In genomic region chr1:35284852-35285251, GRCh38 we compare ENCODE assay signal across 2 cellular contexts.
TF ChIP-seq lines count a peak whose summit lies in the region.

No MANE protein-coding gene starts in this region.

TF ChIP-seq in GM23338, 12 proteins besides CTCF, POLR2A, EP300 and RAD21:
- TF ChIP-seq POLR2AphosphoS5 (IDR thresholded peaks at IDR 0.05; ENCODE audit: low read depth) (no peak), ZNF114 (CRISPR knock-in tag; IDR thresholded peaks at IDR 0.05) (no peak), ZNF331 (CRISPR knock-in tag; IDR thresholded peaks at IDR 0.05; ENCODE audit: low read depth) (no peak), EZH2phosphoT487 (IDR thresholded peaks at IDR 0.05; ENCODE audit: unreplicated experiment) (no peak), STAT1 (IDR thresholded peaks at IDR 0.05; ENCODE audit: unreplicated experiment) (no peak), NANOG (IDR thresholded peaks at IDR 0.05; ENCODE audit: borderline replicate concordance) (no peak), CREB1 (CRISPR knock-in tag; IDR thresholded peaks at IDR 0.05; ENCODE audit: low read depth) (no peak), EZH2 (IDR thresholded peaks at IDR 0.05; ENCODE audit: low read depth, unreplicated experiment) (no peak), JUNB (IDR thresholded peaks at IDR 0.05; ENCODE audit: unreplicated experiment) (no peak)
- TF ChIP-seq, protein P1, sequence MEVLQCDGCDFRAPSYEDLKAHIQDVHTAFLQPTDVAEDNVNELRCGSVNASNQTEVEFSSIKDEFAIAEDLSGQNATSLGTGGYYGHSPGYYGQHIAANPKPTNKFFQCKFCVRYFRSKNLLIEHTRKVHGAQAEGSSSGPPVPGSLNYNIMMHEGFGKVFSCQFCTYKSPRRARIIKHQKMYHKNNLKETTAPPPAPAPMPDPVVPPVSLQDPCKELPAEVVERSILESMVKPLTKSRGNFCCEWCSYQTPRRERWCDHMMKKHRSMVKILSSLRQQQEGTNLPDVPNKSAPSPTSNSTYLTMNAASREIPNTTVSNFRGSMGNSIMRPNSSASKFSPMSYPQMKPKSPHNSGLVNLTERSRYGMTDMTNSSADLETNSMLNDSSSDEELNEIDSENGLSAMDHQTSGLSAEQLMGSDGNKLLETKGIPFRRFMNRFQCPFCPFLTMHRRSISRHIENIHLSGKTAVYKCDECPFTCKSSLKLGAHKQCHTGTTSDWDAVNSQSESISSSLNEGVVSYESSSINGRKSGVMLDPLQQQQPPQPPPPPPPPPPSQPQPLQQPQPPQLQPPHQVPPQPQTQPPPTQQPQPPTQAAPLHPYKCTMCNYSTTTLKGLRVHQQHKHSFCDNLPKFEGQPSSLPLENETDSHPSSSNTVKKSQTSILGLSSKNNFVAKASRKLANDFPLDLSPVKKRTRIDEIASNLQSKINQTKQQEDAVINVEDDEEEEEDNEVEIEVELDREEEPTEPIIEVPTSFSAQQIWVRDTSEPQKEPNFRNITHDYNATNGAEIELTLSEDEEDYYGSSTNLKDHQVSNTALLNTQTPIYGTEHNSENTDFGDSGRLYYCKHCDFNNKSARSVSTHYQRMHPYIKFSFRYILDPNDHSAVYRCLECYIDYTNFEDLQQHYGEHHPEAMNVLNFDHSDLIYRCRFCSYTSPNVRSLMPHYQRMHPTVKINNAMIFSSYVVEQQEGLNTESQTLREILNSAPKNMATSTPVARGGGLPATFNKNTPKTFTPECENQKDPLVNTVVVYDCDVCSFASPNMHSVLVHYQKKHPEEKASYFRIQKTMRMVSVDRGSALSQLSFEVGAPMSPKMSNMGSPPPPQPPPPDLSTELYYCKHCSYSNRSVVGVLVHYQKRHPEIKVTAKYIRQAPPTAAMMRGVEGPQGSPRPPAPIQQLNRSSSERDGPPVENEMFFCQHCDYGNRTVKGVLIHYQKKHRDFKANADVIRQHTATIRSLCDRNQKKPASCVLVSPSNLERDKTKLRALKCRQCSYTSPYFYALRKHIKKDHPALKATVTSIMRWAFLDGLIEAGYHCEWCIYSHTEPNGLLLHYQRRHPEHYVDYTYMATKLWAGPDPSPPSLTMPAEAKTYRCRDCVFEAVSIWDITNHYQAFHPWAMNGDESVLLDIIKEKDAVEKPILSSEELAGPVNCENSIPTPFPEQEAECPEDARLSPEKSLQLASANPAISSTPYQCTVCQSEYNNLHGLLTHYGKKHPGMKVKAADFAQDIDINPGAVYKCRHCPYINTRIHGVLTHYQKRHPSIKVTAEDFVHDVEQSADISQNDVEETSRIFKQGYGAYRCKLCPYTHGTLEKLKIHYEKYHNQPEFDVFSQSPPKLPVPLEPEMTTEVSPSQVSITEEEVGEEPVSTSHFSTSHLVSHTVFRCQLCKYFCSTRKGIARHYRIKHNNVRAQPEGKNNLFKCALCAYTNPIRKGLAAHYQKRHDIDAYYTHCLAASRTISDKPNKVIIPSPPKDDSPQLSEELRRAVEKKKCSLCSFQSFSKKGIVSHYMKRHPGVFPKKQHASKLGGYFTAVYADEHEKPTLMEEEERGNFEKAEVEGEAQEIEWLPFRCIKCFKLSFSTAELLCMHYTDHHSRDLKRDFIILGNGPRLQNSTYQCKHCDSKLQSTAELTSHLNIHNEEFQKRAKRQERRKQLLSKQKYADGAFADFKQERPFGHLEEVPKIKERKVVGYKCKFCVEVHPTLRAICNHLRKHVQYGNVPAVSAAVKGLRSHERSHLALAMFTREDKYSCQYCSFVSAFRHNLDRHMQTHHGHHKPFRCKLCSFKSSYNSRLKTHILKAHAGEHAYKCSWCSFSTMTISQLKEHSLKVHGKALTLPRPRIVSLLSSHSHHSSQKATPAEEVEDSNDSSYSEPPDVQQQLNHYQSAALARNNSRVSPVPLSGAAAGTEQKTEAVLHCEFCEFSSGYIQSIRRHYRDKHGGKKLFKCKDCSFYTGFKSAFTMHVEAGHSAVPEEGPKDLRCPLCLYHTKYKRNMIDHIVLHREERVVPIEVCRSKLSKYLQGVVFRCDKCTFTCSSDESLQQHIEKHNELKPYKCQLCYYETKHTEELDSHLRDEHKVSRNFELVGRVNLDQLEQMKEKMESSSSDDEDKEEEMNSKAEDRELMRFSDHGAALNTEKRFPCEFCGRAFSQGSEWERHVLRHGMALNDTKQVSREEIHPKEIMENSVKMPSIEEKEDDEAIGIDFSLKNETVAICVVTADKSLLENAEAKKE (CRISPR knock-in tag; IDR thresholded peaks at IDR 0.05) = no peak
- TF ChIP-seq, protein P2, sequence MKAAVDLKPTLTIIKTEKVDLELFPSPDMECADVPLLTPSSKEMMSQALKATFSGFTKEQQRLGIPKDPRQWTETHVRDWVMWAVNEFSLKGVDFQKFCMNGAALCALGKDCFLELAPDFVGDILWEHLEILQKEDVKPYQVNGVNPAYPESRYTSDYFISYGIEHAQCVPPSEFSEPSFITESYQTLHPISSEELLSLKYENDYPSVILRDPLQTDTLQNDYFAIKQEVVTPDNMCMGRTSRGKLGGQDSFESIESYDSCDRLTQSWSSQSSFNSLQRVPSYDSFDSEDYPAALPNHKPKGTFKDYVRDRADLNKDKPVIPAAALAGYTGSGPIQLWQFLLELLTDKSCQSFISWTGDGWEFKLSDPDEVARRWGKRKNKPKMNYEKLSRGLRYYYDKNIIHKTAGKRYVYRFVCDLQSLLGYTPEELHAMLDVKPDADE (IDR thresholded peaks at IDR 0.05) = no peak
- TF ChIP-seq, protein P3, sequence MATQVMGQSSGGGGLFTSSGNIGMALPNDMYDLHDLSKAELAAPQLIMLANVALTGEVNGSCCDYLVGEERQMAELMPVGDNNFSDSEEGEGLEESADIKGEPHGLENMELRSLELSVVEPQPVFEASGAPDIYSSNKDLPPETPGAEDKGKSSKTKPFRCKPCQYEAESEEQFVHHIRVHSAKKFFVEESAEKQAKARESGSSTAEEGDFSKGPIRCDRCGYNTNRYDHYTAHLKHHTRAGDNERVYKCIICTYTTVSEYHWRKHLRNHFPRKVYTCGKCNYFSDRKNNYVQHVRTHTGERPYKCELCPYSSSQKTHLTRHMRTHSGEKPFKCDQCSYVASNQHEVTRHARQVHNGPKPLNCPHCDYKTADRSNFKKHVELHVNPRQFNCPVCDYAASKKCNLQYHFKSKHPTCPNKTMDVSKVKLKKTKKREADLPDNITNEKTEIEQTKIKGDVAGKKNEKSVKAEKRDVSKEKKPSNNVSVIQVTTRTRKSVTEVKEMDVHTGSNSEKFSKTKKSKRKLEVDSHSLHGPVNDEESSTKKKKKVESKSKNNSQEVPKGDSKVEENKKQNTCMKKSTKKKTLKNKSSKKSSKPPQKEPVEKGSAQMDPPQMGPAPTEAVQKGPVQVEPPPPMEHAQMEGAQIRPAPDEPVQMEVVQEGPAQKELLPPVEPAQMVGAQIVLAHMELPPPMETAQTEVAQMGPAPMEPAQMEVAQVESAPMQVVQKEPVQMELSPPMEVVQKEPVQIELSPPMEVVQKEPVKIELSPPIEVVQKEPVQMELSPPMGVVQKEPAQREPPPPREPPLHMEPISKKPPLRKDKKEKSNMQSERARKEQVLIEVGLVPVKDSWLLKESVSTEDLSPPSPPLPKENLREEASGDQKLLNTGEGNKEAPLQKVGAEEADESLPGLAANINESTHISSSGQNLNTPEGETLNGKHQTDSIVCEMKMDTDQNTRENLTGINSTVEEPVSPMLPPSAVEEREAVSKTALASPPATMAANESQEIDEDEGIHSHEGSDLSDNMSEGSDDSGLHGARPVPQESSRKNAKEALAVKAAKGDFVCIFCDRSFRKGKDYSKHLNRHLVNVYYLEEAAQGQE (IDR thresholded peaks at IDR 0.05; ENCODE audit: unreplicated experiment) = no peak

TF ChIP-seq in HepG2, 621 proteins besides CTCF, POLR2A, EP300 and RAD21:
- TF ChIP-seq, protein P4, sequence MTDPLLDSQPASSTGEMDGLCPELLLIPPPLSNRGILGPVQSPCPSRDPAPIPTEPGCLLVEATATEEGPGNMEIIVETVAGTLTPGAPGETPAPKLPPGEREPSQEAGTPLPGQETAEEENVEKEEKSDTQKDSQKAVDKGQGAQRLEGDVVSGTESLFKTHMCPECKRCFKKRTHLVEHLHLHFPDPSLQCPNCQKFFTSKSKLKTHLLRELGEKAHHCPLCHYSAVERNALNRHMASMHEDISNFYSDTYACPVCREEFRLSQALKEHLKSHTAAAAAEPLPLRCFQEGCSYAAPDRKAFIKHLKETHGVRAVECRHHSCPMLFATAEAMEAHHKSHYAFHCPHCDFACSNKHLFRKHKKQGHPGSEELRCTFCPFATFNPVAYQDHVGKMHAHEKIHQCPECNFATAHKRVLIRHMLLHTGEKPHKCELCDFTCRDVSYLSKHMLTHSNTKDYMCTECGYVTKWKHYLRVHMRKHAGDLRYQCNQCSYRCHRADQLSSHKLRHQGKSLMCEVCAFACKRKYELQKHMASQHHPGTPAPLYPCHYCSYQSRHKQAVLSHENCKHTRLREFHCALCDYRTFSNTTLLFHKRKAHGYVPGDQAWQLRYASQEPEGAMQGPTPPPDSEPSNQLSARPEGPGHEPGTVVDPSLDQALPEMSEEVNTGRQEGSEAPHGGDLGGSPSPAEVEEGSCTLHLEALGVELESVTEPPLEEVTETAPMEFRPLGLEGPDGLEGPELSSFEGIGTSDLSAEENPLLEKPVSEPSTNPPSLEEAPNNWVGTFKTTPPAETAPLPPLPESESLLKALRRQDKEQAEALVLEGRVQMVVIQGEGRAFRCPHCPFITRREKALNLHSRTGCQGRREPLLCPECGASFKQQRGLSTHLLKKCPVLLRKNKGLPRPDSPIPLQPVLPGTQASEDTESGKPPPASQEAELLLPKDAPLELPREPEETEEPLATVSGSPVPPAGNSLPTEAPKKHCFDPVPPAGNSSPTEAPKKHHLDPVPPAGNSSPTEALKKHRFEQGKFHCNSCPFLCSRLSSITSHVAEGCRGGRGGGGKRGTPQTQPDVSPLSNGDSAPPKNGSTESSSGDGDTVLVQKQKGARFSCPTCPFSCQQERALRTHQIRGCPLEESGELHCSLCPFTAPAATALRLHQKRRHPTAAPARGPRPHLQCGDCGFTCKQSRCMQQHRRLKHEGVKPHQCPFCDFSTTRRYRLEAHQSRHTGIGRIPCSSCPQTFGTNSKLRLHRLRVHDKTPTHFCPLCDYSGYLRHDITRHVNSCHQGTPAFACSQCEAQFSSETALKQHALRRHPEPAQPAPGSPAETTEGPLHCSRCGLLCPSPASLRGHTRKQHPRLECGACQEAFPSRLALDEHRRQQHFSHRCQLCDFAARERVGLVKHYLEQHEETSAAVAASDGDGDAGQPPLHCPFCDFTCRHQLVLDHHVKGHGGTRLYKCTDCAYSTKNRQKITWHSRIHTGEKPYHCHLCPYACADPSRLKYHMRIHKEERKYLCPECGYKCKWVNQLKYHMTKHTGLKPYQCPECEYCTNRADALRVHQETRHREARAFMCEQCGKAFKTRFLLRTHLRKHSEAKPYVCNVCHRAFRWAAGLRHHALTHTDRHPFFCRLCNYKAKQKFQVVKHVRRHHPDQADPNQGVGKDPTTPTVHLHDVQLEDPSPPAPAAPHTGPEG (CRISPR knock-in tag; IDR thresholded peaks at IDR 0.05) = no peak
- TF ChIP-seq ZNF615 (CRISPR knock-in tag; IDR thresholded peaks at IDR 0.05; ENCODE audit: borderline replicate concordance) (no peak), HMG20A (CRISPR knock-in tag; IDR thresholded peaks at IDR 0.05; ENCODE audit: borderline replicate concordance) (no peak), ZNF547 (CRISPR knock-in tag; IDR thresholded peaks at IDR 0.05) (no peak)
- TF ChIP-seq, protein P5, sequence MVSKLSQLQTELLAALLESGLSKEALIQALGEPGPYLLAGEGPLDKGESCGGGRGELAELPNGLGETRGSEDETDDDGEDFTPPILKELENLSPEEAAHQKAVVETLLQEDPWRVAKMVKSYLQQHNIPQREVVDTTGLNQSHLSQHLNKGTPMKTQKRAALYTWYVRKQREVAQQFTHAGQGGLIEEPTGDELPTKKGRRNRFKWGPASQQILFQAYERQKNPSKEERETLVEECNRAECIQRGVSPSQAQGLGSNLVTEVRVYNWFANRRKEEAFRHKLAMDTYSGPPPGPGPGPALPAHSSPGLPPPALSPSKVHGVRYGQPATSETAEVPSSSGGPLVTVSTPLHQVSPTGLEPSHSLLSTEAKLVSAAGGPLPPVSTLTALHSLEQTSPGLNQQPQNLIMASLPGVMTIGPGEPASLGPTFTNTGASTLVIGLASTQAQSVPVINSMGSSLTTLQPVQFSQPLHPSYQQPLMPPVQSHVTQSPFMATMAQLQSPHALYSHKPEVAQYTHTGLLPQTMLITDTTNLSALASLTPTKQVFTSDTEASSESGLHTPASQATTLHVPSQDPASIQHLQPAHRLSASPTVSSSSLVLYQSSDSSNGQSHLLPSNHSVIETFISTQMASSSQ (IDR thresholded peaks at IDR 0.05; ENCODE audit: low read depth) = no peak
- TF ChIP-seq, protein P5 (CRISPR knock-in tag; IDR thresholded peaks at IDR 0.05; ENCODE audit: borderline replicate concordance) = no peak
- TF ChIP-seq, protein P6, sequence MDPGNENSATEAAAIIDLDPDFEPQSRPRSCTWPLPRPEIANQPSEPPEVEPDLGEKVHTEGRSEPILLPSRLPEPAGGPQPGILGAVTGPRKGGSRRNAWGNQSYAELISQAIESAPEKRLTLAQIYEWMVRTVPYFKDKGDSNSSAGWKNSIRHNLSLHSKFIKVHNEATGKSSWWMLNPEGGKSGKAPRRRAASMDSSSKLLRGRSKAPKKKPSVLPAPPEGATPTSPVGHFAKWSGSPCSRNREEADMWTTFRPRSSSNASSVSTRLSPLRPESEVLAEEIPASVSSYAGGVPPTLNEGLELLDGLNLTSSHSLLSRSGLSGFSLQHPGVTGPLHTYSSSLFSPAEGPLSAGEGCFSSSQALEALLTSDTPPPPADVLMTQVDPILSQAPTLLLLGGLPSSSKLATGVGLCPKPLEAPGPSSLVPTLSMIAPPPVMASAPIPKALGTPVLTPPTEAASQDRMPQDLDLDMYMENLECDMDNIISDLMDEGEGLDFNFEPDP (CRISPR knock-in tag; conservative IDR thresholded peaks at IDR 0.05) = no peak
